ENCODE assay signal across 8 cellular contexts in the genomic region with DNA sequence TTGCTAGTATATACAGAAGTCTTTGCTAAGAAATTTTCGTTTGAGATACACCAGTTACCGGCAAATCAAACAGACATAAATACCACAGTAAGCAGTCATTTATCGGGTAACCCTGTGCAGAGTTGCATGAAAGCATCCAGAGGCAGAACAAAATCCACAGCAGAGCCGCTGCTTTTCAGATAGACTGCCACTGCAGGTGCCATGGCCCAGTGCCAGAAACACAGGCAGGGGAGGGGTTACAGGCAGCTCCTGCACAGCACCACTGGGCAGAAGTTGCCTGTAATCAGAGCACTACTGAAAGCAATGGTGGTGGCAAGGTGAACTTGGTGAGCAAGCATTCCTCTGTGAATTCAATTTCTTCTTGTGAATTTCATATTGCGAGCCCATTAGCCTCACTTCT.
A peak's percentile ranks its signal among the peaks of the same experiment; 100 is the strongest.
DNase-seq lines count a peak whose midpoint lies in the region; ATAC-seq and TF ChIP-seq lines count a peak whose summit lies in the region.

No MANE protein-coding gene starts in this region.

- H3K27ac Mint-ChIP-seq in activated CD8-positive, alpha-beta memory T cell treated with anti-CD3 and anti-CD28 coated beads, Interleukin-2, amount 10 ng/mL, durations not matched to agents 7 days and 5 days: no peak overlapping the region

- in situ Hi-C loops in astrocyte of the spinal cord (cut with HindIII; ENCODE audit: low sequenced_read_pairs): no loop called here

- H3K4me1 ChIP-seq in sigmoid colon (peaks cover 0 to 14% (median 7%) of the 10 kb centered on the region in 4 donors), tibial nerve (no peaks in the 10 kb centered on the region)

- TF ChIP-seq CTCF in astrocyte of the spinal cord (IDR thresholded peaks at IDR 0.05; ENCODE audit: low read depth, low read length) (no peak), sigmoid colon (IDR thresholded peaks at IDR 0.05) (no peak), tibial nerve (IDR thresholded peaks at IDR 0.05) (no peak)

- H3K36me3 ChIP-seq in sigmoid colon: peaks cover 0 to 3% (median 0%) of the 10 kb centered on the region in 4 donors
- H3K36me3 ChIP-seq in tibial nerve: no peaks in the 10 kb centered on the region

- no peaks in the 10 kb centered on the region for H3K4me1 Mint-ChIP-seq in activated CD8-positive, alpha-beta memory T cell treated with anti-CD3 and anti-CD28 coated beads, Interleukin-2, amount 10 ng/mL, durations not matched to agents 7 days and 5 days

- no peaks in the 10 kb centered on the region for H3K27me3 Mint-ChIP-seq in activated CD8-positive, alpha-beta memory T cell treated with anti-CD3 and anti-CD28 coated beads, Interleukin-2, amount 10 ng/mL, durations not matched to agents 7 days and 5 days

- H3K27ac ChIP-seq in sigmoid colon (peak overlapping the region in 1 of 4 donors; percentile 21), tibial nerve (no peak overlapping the region)

- peaks cover 20% of the 10 kb centered on the region for H3K36me3 Mint-ChIP-seq in activated CD8-positive, alpha-beta memory T cell treated with anti-CD3 and anti-CD28 coated beads, Interleukin-2, amount 10 ng/mL, durations not matched to agents 7 days and 5 days

- no peak for TF ChIP-seq EP300 in sigmoid colon (IDR thresholded peaks at IDR 0.05)
- TF ChIP-seq EP300 in tibial nerve (IDR thresholded peaks at IDR 0.05): no peak

- no peak overlapping the region for H3K4me3 Mint-ChIP-seq in activated CD8-positive, alpha-beta memory T cell treated with anti-CD3 and anti-CD28 coated beads, Interleukin-2, amount 10 ng/mL, durations not matched to agents 7 days and 5 days

- peak; percentile 53 for ATAC-seq in GM21619 (IDR thresholded peaks at IDR 0.05; ENCODE audit: unreplicated experiment)
- ATAC-seq in activated CD8-positive, alpha-beta memory T cell treated with anti-CD3 and anti-CD28 coated beads, Interleukin-2, amount 10 ng/mL, durations not matched to agents 7 days and 5 days: no peak

- intact Hi-C loops in sigmoid colon (cut with DNase I): no loop called here

- DNase-seq in Daoy (ENCODE audit: low read depth) (peak; percentile 4), NCI-H146 (lab: John Stamatoyannopoulos, UW) (peak; percentile 86), astrocyte of the spinal cord (ENCODE audit: low read depth, low spot score) (peak; percentile 15), sigmoid colon (peak; percentile 81), HPDE6-E6E7 (ENCODE audit: extremely low spot score) (no peak), tibial nerve (ENCODE audit: low spot score in 2 of 2) (no peak)
- no peak for DNase-seq in activated CD8-positive, alpha-beta memory T cell treated with anti-CD3 and anti-CD28 coated beads, Interleukin-2, amount 10 ng/mL, durations not matched to agents 7 days and 5 days

- no peaks in the 10 kb centered on the region for H3K9me3 Mint-ChIP-seq in activated CD8-positive, alpha-beta memory T cell treated with anti-CD3 and anti-CD28 coated beads, Interleukin-2, amount 10 ng/mL, durations not matched to agents 7 days and 5 days (ENCODE audit: low read depth)

- CTCF ChIA-PET in activated CD8-positive, alpha-beta memory T cell treated with anti-CD3 and anti-CD28 coated beads, Interleukin-2, amount 10 ng/mL, durations not matched to agents 7 days and 5 days (lab: Charles Lee): no interaction called here

- H3K9me3 ChIP-seq in sigmoid colon: no peaks in the 10 kb centered on the region
- no peaks in the 10 kb centered on the region for H3K9me3 ChIP-seq in tibial nerve

- no peak overlapping the region for H3K4me3 ChIP-seq in astrocyte of the spinal cord (ENCODE audit: low read depth, low read length)
- peak overlapping the region in 2 of 4 donors; percentile 9 to 12 for H3K4me3 ChIP-seq in sigmoid colon
- no peak overlapping the region for H3K4me3 ChIP-seq in tibial nerve

- TF ChIP-seq POLR2A in sigmoid colon (IDR thresholded peaks at IDR 0.05): no peak
- no peak for TF ChIP-seq POLR2A in tibial nerve (IDR thresholded peaks at IDR 0.05)

- H3K27me3 ChIP-seq in sigmoid colon (no peaks in the 10 kb centered on the region), tibial nerve (no peaks in the 10 kb centered on the region)

- WGBS in sigmoid colon, 2 donors: 22 to 37% methylated on average over 5 of the region's 5 CpGs
- WGBS in tibial nerve, 2 donors: 54 to 60% methylated on average over 5 of the region's 5 CpGs

Comparison
In these comparisons a context has a peak if more than half of its experiments do, and no peak if none do; other contexts are left out.
1. DNase-seq: peak in Daoy (single experiment), NCI-H146 (single experiment), astrocyte of the spinal cord (single experiment) and sigmoid colon (single experiment); none in HPDE6-E6E7 (single experiment), tibial nerve (0 of 2) and activated CD8-positive, alpha-beta memory T cell treated with anti-CD3 and anti-CD28 coated beads, Interleukin-2, amount 10 ng/mL, durations not matched to agents 7 days and 5 days (single experiment).